Comparison of ENCODE assay signal across 8 cellular contexts in the genomic region with DNA sequence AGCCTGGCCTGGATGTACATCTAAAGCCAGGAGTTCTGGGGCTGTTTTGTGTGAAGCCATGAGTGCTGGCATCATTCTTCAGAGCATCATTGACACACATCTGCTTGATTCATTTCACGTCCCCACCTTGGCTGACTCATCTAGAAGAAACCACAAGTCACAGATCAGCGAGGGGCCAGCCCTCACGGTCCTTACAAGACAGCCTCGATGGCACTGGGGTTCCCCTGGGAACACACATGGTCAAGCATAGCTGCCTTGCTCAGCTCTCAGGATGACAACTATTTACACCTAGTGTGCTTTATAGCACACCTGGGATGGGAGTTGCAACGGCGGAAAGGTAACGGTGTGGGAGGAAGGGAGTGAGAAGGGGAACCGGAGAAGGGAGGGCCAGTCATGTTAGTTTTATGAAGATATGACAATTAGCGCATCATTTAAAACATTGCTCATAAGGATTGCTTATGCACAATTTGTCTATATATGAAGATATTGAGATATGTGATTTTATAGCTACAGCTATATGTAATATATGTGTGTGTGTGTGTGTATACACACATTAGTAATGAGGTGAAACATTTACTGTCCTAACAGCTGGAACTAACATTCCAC.
DNase-seq lines count a peak whose midpoint lies in the region; ATAC-seq and TF ChIP-seq lines count a peak whose summit lies in the region.
"Had no signal": no experiment of that assay in that cellular context is flagged by ENCODE, and none has a peak within 500 bp of the region (broad histone marks: within the 10 kb centered on the region; RNA-seq: fewer than 3 reads in every experiment).

No MANE protein-coding gene starts in this region.

- peak; percentile 44 for DNase-seq in activated B cell treated with CpG ODN at 0.5 μM for 24 hours
- peak in 2 of 3 experiments; percentile 17 to 58 for DNase-seq in stimulated activated CD4-positive, alpha-beta T cell treated with anti-CD3 and anti-CD28 coated beads, TNF-alpha, amount 100 ng/mL, for 24 hours (ENCODE audit: low read depth in 3 of 3)
- no peak for DNase-seq in NCI-H526 (lab: John Stamatoyannopoulos, UW)
- DNase-seq in H7: no peak
- DNase-seq in activated CD4-positive, CD25-positive, alpha-beta regulatory T cell (lab: John Stamatoyannopoulos, UW): no peak
- DNase-seq: NCI-H226 had no signal

- H3K4me1 Mint-ChIP-seq in activated B cell treated with CpG ODN at 0.5 μM for 24 hours: peaks cover 25% of the 10 kb centered on the region

- no peaks in the 10 kb centered on the region for H3K27me3 ChIP-seq in H7 (ENCODE audit: control insufficient read depth, insufficient read depth, low read length)

- peaks cover 3% of the 10 kb centered on the region for H3K36me3 Mint-ChIP-seq in activated B cell treated with CpG ODN at 0.5 μM for 24 hours (ENCODE audit: low read depth)

- no peaks in the 10 kb centered on the region for H3K36me3 ChIP-seq in H7 (replicated peaks; ENCODE audit: control insufficient read depth, insufficient read depth, low read length)

- no peak for TF ChIP-seq CTCF in activated B cell treated with CpG ODN at 0.5 μM for 24 hours (IDR thresholded peaks at IDR 0.05)

- peaks cover 5% of the 10 kb centered on the region for H3K9me3 Mint-ChIP-seq in activated B cell treated with CpG ODN at 0.5 μM for 24 hours

- intact Hi-C loops in activated B cell treated with CpG ODN at 0.5 μM for 24 hours (cut with micrococcal nuclease): loop anchor here (1.0 to 5.0 kb wide), 6 partner anchors 12 to 807 kb away; partner anchors contain the start of gene TLE3

- H3K27me3 Mint-ChIP-seq in activated B cell treated with CpG ODN at 0.5 μM for 24 hours: peaks cover 23% of the 10 kb centered on the region

- CTCF ChIA-PET in activated B cell treated with CpG ODN at 0.5 μM for 24 hours (lab: Charles Lee): no interaction called here

- H3K27ac Mint-ChIP-seq in activated B cell treated with CpG ODN at 0.5 μM for 24 hours: peak overlapping the region; percentile 68

- no peak overlapping the region for H3K4me3 Mint-ChIP-seq in activated B cell treated with CpG ODN at 0.5 μM for 24 hours

- peak; percentile 96 for ATAC-seq in GM19035 (IDR thresholded peaks at IDR 0.05; ENCODE audit: unreplicated experiment)
- ATAC-seq in HG02759 (IDR thresholded peaks at IDR 0.05; ENCODE audit: unreplicated experiment): peak; percentile 95
- ATAC-seq in activated B cell treated with CpG ODN at 0.5 μM for 24 hours (ENCODE audit: low read depth): peak; percentile 93

- POLR2A ChIA-PET in activated B cell treated with CpG ODN at 0.5 μM for 24 hours (lab: Charles Lee): interaction anchor here (0.5 to 1.0 kb wide), 3 partner anchors 35 to 419 kb away, joined by 3 read pairs; no protein-coding TSS in a partner anchor

- no peak overlapping the region for H3K4me3 ChIP-seq in H7 (ENCODE audit: insufficient read depth, low read depth, low read length)

Comparison
In these comparisons a context has a peak if more than half of its experiments do, and no peak if none do; other contexts are left out.
1. DNase-seq: peak in activated B cell treated with CpG ODN at 0.5 μM for 24 hours (single experiment) and stimulated activated CD4-positive, alpha-beta T cell treated with anti-CD3 and anti-CD28 coated beads, TNF-alpha, amount 100 ng/mL, for 24 hours (2 of 3); none in NCI-H526 (0 of 2), H7 (single experiment) and activated CD4-positive, CD25-positive, alpha-beta regulatory T cell (0 of 4).
2. Peak in every context shown above with its lines, with median percentiles within 50 percentile points of each other: ATAC-seq.